14 cellular contexts compared by ENCODE assay signal in the genomic region with DNA sequence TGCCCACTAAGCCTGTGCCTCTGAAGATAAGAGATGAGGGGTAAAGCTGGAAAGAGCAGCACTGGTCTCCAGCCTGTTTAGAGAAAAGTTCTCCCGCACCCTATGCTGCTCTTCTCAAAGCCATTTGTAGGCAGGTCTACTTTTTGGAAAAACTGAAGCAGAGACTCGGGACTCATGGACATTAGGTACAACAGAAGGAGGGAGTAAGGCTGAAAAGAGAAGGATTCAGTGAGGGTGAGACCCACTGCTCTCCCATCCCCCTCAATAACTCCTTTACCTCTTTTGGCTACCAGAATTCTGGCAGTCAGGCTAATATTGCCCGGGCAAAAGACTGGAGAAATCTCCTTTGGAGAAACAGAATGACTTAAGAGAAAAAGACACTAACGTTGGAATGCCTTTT. TPM values are rescaled to one million over a fixed set of nuclear protein-coding genes. Genes with fewer than 3 reads are reported as not detected.
DNase-seq lines count a peak whose midpoint lies in the region; ATAC-seq and TF ChIP-seq lines count a peak whose summit lies in the region.
"Had no signal": no experiment of that assay in that cellular context is flagged by ENCODE, and none has a peak within 500 bp of the region (broad histone marks: within the 10 kb centered on the region; RNA-seq: fewer than 3 reads in every experiment).

No MANE protein-coding gene starts in this region.

- TF ChIP-seq EP300 in suprapubic skin (IDR thresholded peaks at IDR 0.05), result no peak

- H3K27ac Mint-ChIP-seq in activated CD8-positive, alpha-beta memory T cell treated with anti-CD3 and anti-CD28 coated beads, Interleukin-2, amount 10 ng/mL, durations not matched to agents 7 days and 5 days, result peak overlapping the region; percentile 7
- H3K27ac Mint-ChIP-seq in CD14-positive monocyte, result peak overlapping the region in 4 of 7 donors; percentile 8 to 53 (median 32)
- peak overlapping the region; percentile 30 for H3K27ac Mint-ChIP-seq in dendritic cell treated with granulocyte-macrophage colony-stimulating factor and Interleukin-4, amounts not matched to agents 40 ng/mL and 50 ng/mL, for 4 days
- peak overlapping the region; percentile 57 for H3K27ac Mint-ChIP-seq in stimulated activated effector memory CD8-positive, alpha-beta T cell treated with anti-CD3 and anti-CD28 coated beads, Interleukin-12 subunit alpha, Interleukin-12 subunit beta, amount 100 ng/mL, for 72 hours
- H3K27ac Mint-ChIP-seq: CD4-positive, alpha-beta T cell; H9 had no signal

- no peaks in the 10 kb centered on the region for H3K79me1 ChIP-seq in neuronal stem cell (ENCODE audit: low read depth, low read length)

- H3K4me2 ChIP-seq in neuronal stem cell (ENCODE audit: insufficient read depth, low read length, poor library complexity, severe bottlenecking), result no peak overlapping the region

- H4K8ac ChIP-seq in neuronal stem cell (ENCODE audit: low read depth, low read length), result no peak overlapping the region

- intact Hi-C loops in CD14-positive monocyte (cut with micrococcal nuclease) (no loop called here), A673 (cut with micrococcal nuclease; ENCODE audit: unreplicated experiment) (no loop called here)
- intact Hi-C loops in dendritic cell treated with granulocyte-macrophage colony-stimulating factor and Interleukin-4, amounts not matched to agents 40 ng/mL and 50 ng/mL, for 4 days (cut with micrococcal nuclease), result no loop called here

- DNase-seq in activated CD8-positive, alpha-beta memory T cell treated with anti-CD3 and anti-CD28 coated beads, Interleukin-2, amount 10 ng/mL, durations not matched to agents 7 days and 5 days, result no peak
- no peak for DNase-seq in activated CD8-positive, alpha-beta memory T cell treated with anti-CD3 and anti-CD28 coated beads, Interleukin-2, amount 50 U/mL, for 48 hours
- no peak for DNase-seq in CD14-positive monocyte (ENCODE audit: low spot score)
- no peak for DNase-seq in stimulated activated effector memory CD8-positive, alpha-beta T cell treated with anti-CD3 and anti-CD28 coated beads, Interleukin-12 subunit alpha, Interleukin-12 subunit beta, amount 100 ng/mL, for 72 hours (ENCODE audit: low spot score in 2 of 2)
- DNase-seq in suprapubic skin (ENCODE audit: low spot score in 2 of 2), result no peak
- no peak for DNase-seq in A673 (ENCODE audit: low spot score)
- DNase-seq in neuronal stem cell (ENCODE audit: low spot score), result no peak
- DNase-seq: 8988T; BE2C; C1 segment of cervical spinal cord; Caco-2; CD4-positive, alpha-beta T cell; H9 had no signal

- no peak overlapping the region for H3K18ac ChIP-seq in neuronal stem cell (ENCODE audit: low read length)

- no peak overlapping the region for H3K4me3 Mint-ChIP-seq in activated CD8-positive, alpha-beta memory T cell treated with anti-CD3 and anti-CD28 coated beads, Interleukin-2, amount 10 ng/mL, durations not matched to agents 7 days and 5 days
- no peak overlapping the region for H3K4me3 Mint-ChIP-seq in CD14-positive monocyte
- H3K4me3 Mint-ChIP-seq in dendritic cell treated with granulocyte-macrophage colony-stimulating factor and Interleukin-4, amounts not matched to agents 40 ng/mL and 50 ng/mL, for 4 days, result no peak overlapping the region
- no peak overlapping the region for H3K4me3 Mint-ChIP-seq in stimulated activated effector memory CD8-positive, alpha-beta T cell treated with anti-CD3 and anti-CD28 coated beads, Interleukin-12 subunit alpha, Interleukin-12 subunit beta, amount 100 ng/mL, for 72 hours
- H3K4me3 Mint-ChIP-seq: CD4-positive, alpha-beta T cell; H9 had no signal

- no peaks in the 10 kb centered on the region for H3K27me3 Mint-ChIP-seq in activated CD8-positive, alpha-beta memory T cell treated with anti-CD3 and anti-CD28 coated beads, Interleukin-2, amount 10 ng/mL, durations not matched to agents 7 days and 5 days
- peaks cover 0 to 5% (median 0%) of the 10 kb centered on the region in 3 donors for H3K27me3 Mint-ChIP-seq in CD14-positive monocyte (ENCODE audit: low read depth in 3 of 3)
- no peaks in the 10 kb centered on the region for H3K27me3 Mint-ChIP-seq in dendritic cell treated with granulocyte-macrophage colony-stimulating factor and Interleukin-4, amounts not matched to agents 40 ng/mL and 50 ng/mL, for 4 days
- H3K27me3 Mint-ChIP-seq: CD4-positive, alpha-beta T cell had no signal

- no peak overlapping the region for H2BK12ac ChIP-seq in neuronal stem cell (ENCODE audit: low read length)

- H3K27me3 ChIP-seq in suprapubic skin (no peaks in the 10 kb centered on the region), A673 (replicated peaks; ENCODE audit: insufficient read depth, low read depth, low read length, poor library complexity) (no peaks in the 10 kb centered on the region), neuronal stem cell (ENCODE audit: control insufficient read depth in 3 of 3, insufficient read depth in 3 of 3, low read depth in 1 of 3, low read length in 3 of 3) (no peaks in the 10 kb centered on the region)
- H3K27me3 ChIP-seq: BE2C had no signal

- peaks cover 2% of the 10 kb centered on the region for H3K9me3 Mint-ChIP-seq in activated CD8-positive, alpha-beta memory T cell treated with anti-CD3 and anti-CD28 coated beads, Interleukin-2, amount 10 ng/mL, durations not matched to agents 7 days and 5 days (ENCODE audit: low read depth)
- H3K9me3 Mint-ChIP-seq in CD14-positive monocyte, result peaks cover 0 to 2% (median 0%) of the 10 kb centered on the region in 7 donors
- no peaks in the 10 kb centered on the region for H3K9me3 Mint-ChIP-seq in dendritic cell treated with granulocyte-macrophage colony-stimulating factor and Interleukin-4, amounts not matched to agents 40 ng/mL and 50 ng/mL, for 4 days
- H3K9me3 Mint-ChIP-seq in stimulated activated effector memory CD8-positive, alpha-beta T cell treated with anti-CD3 and anti-CD28 coated beads, Interleukin-12 subunit alpha, Interleukin-12 subunit beta, amount 100 ng/mL, for 72 hours, result peaks cover 5% of the 10 kb centered on the region
- H3K9me3 Mint-ChIP-seq: CD4-positive, alpha-beta T cell; H9 had no signal

- H2AFZ ChIP-seq in neuronal stem cell (ENCODE audit: low read length), result no peak overlapping the region

- H4K91ac ChIP-seq in neuronal stem cell (ENCODE audit: low read depth, low read length, poor library complexity), result no peak overlapping the region

- H3K36me3 ChIP-seq in suprapubic skin (peaks cover 6% of the 10 kb centered on the region), A673 (ENCODE audit: insufficient read depth, low read length, poor library complexity, severe bottlenecking) (peaks cover 6% of the 10 kb centered on the region), neuronal stem cell (replicated peaks in 1 of 2; ENCODE audit: control insufficient read depth in 2 of 2, insufficient read depth in 2 of 2, low read length in 2 of 2) (peaks cover 6 to 18% of the 10 kb centered on the region in 2 donors)

- H2BK120ac ChIP-seq in neuronal stem cell (ENCODE audit: low read depth, low read length), result no peak overlapping the region

- no peak overlapping the region for H2AK5ac ChIP-seq in neuronal stem cell (ENCODE audit: low read depth, low read length)

- H3K23ac ChIP-seq in neuronal stem cell (ENCODE audit: low read depth, low read length, poor library complexity), result no peak overlapping the region

- H3K4ac ChIP-seq in neuronal stem cell (ENCODE audit: low read length), result no peak overlapping the region

- H2BK15ac ChIP-seq in neuronal stem cell (ENCODE audit: low read length), result no peak overlapping the region

- H3K4me1 ChIP-seq in suprapubic skin (no peaks in the 10 kb centered on the region), A673 (ENCODE audit: insufficient read depth, low read length, poor library complexity, severe bottlenecking) (no peaks in the 10 kb centered on the region), neuronal stem cell (ENCODE audit: control insufficient read depth in 2 of 2, insufficient read depth in 1 of 2, low read depth in 1 of 2, low read length in 2 of 2) (no peaks in the 10 kb centered on the region)
- H3K4me1 ChIP-seq: BE2C, Caco-2 had no signal

- no peak for ATAC-seq in activated CD8-positive, alpha-beta memory T cell treated with anti-CD3 and anti-CD28 coated beads, Interleukin-2, amount 10 ng/mL, durations not matched to agents 7 days and 5 days
- no peak for ATAC-seq in stimulated activated effector memory CD8-positive, alpha-beta T cell treated with anti-CD3 and anti-CD28 coated beads, Interleukin-12 subunit alpha, Interleukin-12 subunit beta, amount 100 ng/mL, for 72 hours

- H3K27ac ChIP-seq in suprapubic skin (no peak overlapping the region), A673 (ENCODE audit: low read depth, low read length, poor library complexity, severe bottlenecking) (no peak overlapping the region), neuronal stem cell (replicated peaks; ENCODE audit: low read length) (no peak overlapping the region)

- no peak for TF ChIP-seq POLR2A in suprapubic skin (IDR thresholded peaks at IDR 0.05)

- H3K36me3 Mint-ChIP-seq in activated CD8-positive, alpha-beta memory T cell treated with anti-CD3 and anti-CD28 coated beads, Interleukin-2, amount 10 ng/mL, durations not matched to agents 7 days and 5 days, result peaks cover 33% of the 10 kb centered on the region
- peaks cover 39 to 44% of the 10 kb centered on the region in 2 donors for H3K36me3 Mint-ChIP-seq in CD14-positive monocyte
- H3K36me3 Mint-ChIP-seq in dendritic cell treated with granulocyte-macrophage colony-stimulating factor and Interleukin-4, amounts not matched to agents 40 ng/mL and 50 ng/mL, for 4 days (ENCODE audit: low read depth), result peaks cover 45% of the 10 kb centered on the region
- peaks cover 52% of the 10 kb centered on the region for H3K36me3 Mint-ChIP-seq in stimulated activated effector memory CD8-positive, alpha-beta T cell treated with anti-CD3 and anti-CD28 coated beads, Interleukin-12 subunit alpha, Interleukin-12 subunit beta, amount 100 ng/mL, for 72 hours

- 70% methylated on average over 4 of the region's 4 CpGs for WGBS in suprapubic skin
- WGBS in neuronal stem cell (ENCODE audit: extremely low coverage in 2 of 2, insufficient read length in 2 of 2, insufficient replicate concordance in 1 of 2), 2 donors, result no CpG with 5 or more reads among the region's 4 CpGs

- H3K4me3 ChIP-seq in suprapubic skin (no peak overlapping the region), A673 (ENCODE audit: low read depth, low read length, poor library complexity, severe bottlenecking) (no peak overlapping the region), neuronal stem cell (ENCODE audit: low read length in 2 of 2) (no peak overlapping the region)

- TF ChIP-seq CTCF in CD14-positive monocyte (IDR thresholded peaks at IDR 0.05) (no peak), suprapubic skin (IDR thresholded peaks at IDR 0.05) (no peak), A673 (conservative IDR thresholded peaks at IDR 0.05; ENCODE audit: low read depth, low read length) (no peak)

- H3K9me3 ChIP-seq in suprapubic skin, result no peaks in the 10 kb centered on the region
- no peaks in the 10 kb centered on the region for H3K9me3 ChIP-seq in A673 (ENCODE audit: low read depth, low read length, poor library complexity, severe bottlenecking)
- H3K9me3 ChIP-seq in neuronal stem cell (replicated peaks in 1 of 2; ENCODE audit: control insufficient read depth in 2 of 2, insufficient read depth in 1 of 2, low read depth in 1 of 2, low read length in 2 of 2), result no peaks in the 10 kb centered on the region
- H3K9me3 ChIP-seq: BE2C, Caco-2 had no signal

- H3K4me1 Mint-ChIP-seq in activated CD8-positive, alpha-beta memory T cell treated with anti-CD3 and anti-CD28 coated beads, Interleukin-2, amount 10 ng/mL, durations not matched to agents 7 days and 5 days, result no peaks in the 10 kb centered on the region
- H3K4me1 Mint-ChIP-seq in CD14-positive monocyte, result no peaks in the 10 kb centered on the region
- H3K4me1 Mint-ChIP-seq in dendritic cell treated with granulocyte-macrophage colony-stimulating factor and Interleukin-4, amounts not matched to agents 40 ng/mL and 50 ng/mL, for 4 days (ENCODE audit: low read depth), result no peaks in the 10 kb centered on the region
- H3K4me1 Mint-ChIP-seq in stimulated activated effector memory CD8-positive, alpha-beta T cell treated with anti-CD3 and anti-CD28 coated beads, Interleukin-12 subunit alpha, Interleukin-12 subunit beta, amount 100 ng/mL, for 72 hours, result no peaks in the 10 kb centered on the region

- CTCF ChIA-PET in activated CD8-positive, alpha-beta memory T cell treated with anti-CD3 and anti-CD28 coated beads, Interleukin-2, amount 10 ng/mL, durations not matched to agents 7 days and 5 days (lab: Charles Lee), result no interaction called here
- CTCF ChIA-PET in A673 (lab: Charles Lee), result no interaction called here

- BruUV-seq in A673 (replicated peaks; lab: Mats Ljungman, UMichigan), result no TSS peak

- H2BK5ac ChIP-seq in neuronal stem cell (ENCODE audit: low read length), result no peak overlapping the region

- no peak overlapping the region for H3K9ac ChIP-seq in neuronal stem cell (ENCODE audit: low read depth, low read length, poor library complexity)

- no peak overlapping the region for H3K14ac ChIP-seq in neuronal stem cell (ENCODE audit: low read length)

- POLR2A ChIA-PET in A673 (lab: Charles Lee; ENCODE audit: low non-redundant PET), result no interaction called here

RNA-seq across cellular contexts. Expression of a gene that starts 29.7 kb away (rescaled TPM):
- under 1 TPM; 0.30 to 0.47 TPM for total RNA-seq in activated CD8-positive, alpha-beta memory T cell treated with anti-CD3 and anti-CD28 coated beads, Interleukin-2, amount 10 ng/mL, durations not matched to agents 7 days and 5 days
- under 1 TPM; 0.12 to 0.39 TPM for polyA plus RNA-seq in CD14-positive monocyte
- under 1 TPM in 2 of 4 donors, not detected in 2; 0.34 to 0.42 TPM for total RNA-seq in suprapubic skin
- 0.20 and 0.26 TPM in 2 replicates for total RNA-seq in A673 (2021)
- 8.2 TPM for polyA plus RNA-seq in neuronal stem cell (2013, experiment 1 of 2)
- polyA plus RNA-seq in neuronal stem cell (2013, experiment 2 of 2), result 8.4 TPM
- total RNA-seq: CD4-positive, alpha-beta T cell had no signal

Comparison
In these comparisons a context has a peak if more than half of its experiments do, and no peak if none do; other contexts are left out.
1. H3K27ac Mint-ChIP-seq: peak in every context shown above with its lines; median percentile 57 in stimulated activated effector memory CD8-positive, alpha-beta T cell treated with anti-CD3 and anti-CD28 coated beads, Interleukin-12 subunit alpha, Interleukin-12 subunit beta, amount 100 ng/mL, for 72 hours; 32 in CD14-positive monocyte; 30 in dendritic cell treated with granulocyte-macrophage colony-stimulating factor and Interleukin-4, amounts not matched to agents 40 ng/mL and 50 ng/mL, for 4 days; 7 in activated CD8-positive, alpha-beta memory T cell treated with anti-CD3 and anti-CD28 coated beads, Interleukin-2, amount 10 ng/mL, durations not matched to agents 7 days and 5 days.